ENCODE assay signal across 12 cellular contexts in genomic region chr17:28865946-28866752, GRCh38. TPM values are rescaled to one million over a fixed set of nuclear protein-coding genes. Genes with fewer than 3 reads are reported as not detected.
DNase-seq lines count a peak whose midpoint lies in the region; ATAC-seq and TF ChIP-seq lines count a peak whose summit lies in the region.
"Had no signal": no experiment of that assay in that cellular context is flagged by ENCODE, and none has a peak within 500 bp of the region (broad histone marks: within the 10 kb centered on the region; RNA-seq: fewer than 3 reads in every experiment).

No MANE protein-coding gene starts in this region.

- no peaks in the 10 kb centered on the region for H3K9me3 ChIP-seq in Panc1 (ENCODE audit: control insufficient read depth, insufficient read depth, low read depth, low read length)
- H3K9me3 ChIP-seq: BE2C had no signal

- BruUV-seq in Panc1 (replicated peaks; lab: Mats Ljungman, UMichigan), result no TSS peak

- no peaks in the 10 kb centered on the region for H3K9me3 Mint-ChIP-seq in natural killer cell

- H3K27me3 Mint-ChIP-seq in natural killer cell (ENCODE audit: low read depth in 2 of 2), result no peaks in the 10 kb centered on the region

- in situ Hi-C loops in Panc1 (cut with HindIII; ENCODE audit: low pct_unique_long_range_greater_than_20kb, low sequenced_read_pairs), result no loop called here

- peak; percentile 30 for TF ChIP-seq POLR2A in GM18505 (IDR thresholded peaks at IDR 0.05; ENCODE audit: borderline replicate concordance, extremely low read depth, insufficient read depth, insufficient read length)

- H3K36me3 Mint-ChIP-seq in natural killer cell, result no peaks in the 10 kb centered on the region

- POLR2A ChIA-PET in Panc1 (lab: Charles Lee), result interaction anchor here (0.6 kb wide), 1 partner anchor 66 kb away, joined by 6 read pairs; no protein-coding TSS in a partner anchor

- H3K4me3 ChIP-seq in Panc1 (ENCODE audit: low read depth in 2 of 2, low read length in 2 of 2), result no peak overlapping the region
- no peak overlapping the region for H3K4me3 ChIP-seq in fibroblast of pulmonary artery (replicated peaks; ENCODE audit: low read depth, low read length)

- H3K36me3 ChIP-seq in Panc1 (ENCODE audit: control insufficient read depth, insufficient read depth, low read length), result no peaks in the 10 kb centered on the region
- H3K36me3 ChIP-seq: BE2C had no signal

- no peak for DNase-seq in Panc1 (ENCODE audit: low read depth, low spot score)
- peak; percentile 75 for DNase-seq in fibroblast of pulmonary artery (ENCODE audit: low read depth)
- no peak for DNase-seq in NCI-H69 (lab: John Stamatoyannopoulos, UW)
- no peak for DNase-seq in activated CD4-positive, alpha-beta T cell treated with anti-CD3 and anti-CD28 coated beads, Interleukin-2, amount 50 U/mL, for 48 hours
- no peak for DNase-seq in natural killer cell
- DNase-seq: activated CD8-positive, alpha-beta T cell treated with anti-CD3 and anti-CD28 coated beads, Interleukin-2, amount 10 ng/mL, durations not matched to agents 7 days and 5 days; amniotic stem cell; BE2C; NCI-H1417 had no signal

- intact Hi-C loops in Panc1 (cut with micrococcal nuclease; ENCODE audit: unreplicated experiment), result no loop called here
- intact Hi-C loops in natural killer cell (cut with micrococcal nuclease), result no loop called here

- TF ChIP-seq CTCF in 22Rv1 (IDR thresholded peaks at IDR 0.05) (no peak), Panc1 (IDR thresholded peaks at IDR 0.05) (no peak), fibroblast of pulmonary artery (IDR thresholded peaks at IDR 0.05; ENCODE audit: low read length, missing control alignments) (no peak), natural killer cell (IDR thresholded peaks at IDR 0.05) (no peak)

- H3K4me3 Mint-ChIP-seq in natural killer cell, result no peak overlapping the region
- H3K4me3 Mint-ChIP-seq: activated CD8-positive, alpha-beta T cell treated with anti-CD3 and anti-CD28 coated beads, Interleukin-2, amount 10 ng/mL, durations not matched to agents 7 days and 5 days had no signal

- H3K27ac Mint-ChIP-seq in natural killer cell, result no peak overlapping the region
- H3K27ac Mint-ChIP-seq: activated CD8-positive, alpha-beta T cell treated with anti-CD3 and anti-CD28 coated beads, Interleukin-2, amount 10 ng/mL, durations not matched to agents 7 days and 5 days had no signal

- no peaks in the 10 kb centered on the region for H3K27me3 ChIP-seq in Panc1 (ENCODE audit: control insufficient read depth, insufficient read depth, low read length)
- H3K27me3 ChIP-seq: BE2C had no signal

- peaks cover 4% of the 10 kb centered on the region in 2 donors for H3K4me1 Mint-ChIP-seq in natural killer cell

- H3K4me1 ChIP-seq in Panc1 (ENCODE audit: control insufficient read depth, insufficient read depth, low read length), result no peaks in the 10 kb centered on the region
- H3K4me1 ChIP-seq: BE2C had no signal

- CTCF ChIA-PET in Panc1 (lab: Charles Lee), result no interaction called here

- ATAC-seq in GM18505 (IDR thresholded peaks at IDR 0.05; ENCODE audit: unreplicated experiment) (peak; percentile 81), Panc1 (0 out of 2 replicates have a peak, but pooled peaks have one; percentile 19), GM21526 (IDR thresholded peaks at IDR 0.05; ENCODE audit: low FRiP score, unreplicated experiment) (no peak), natural killer cell (no peak)
- ATAC-seq: activated CD8-positive, alpha-beta T cell treated with anti-CD3 and anti-CD28 coated beads, Interleukin-2, amount 10 ng/mL, durations not matched to agents 7 days and 5 days had no signal

- H3K27ac ChIP-seq in 22Rv1 (peak overlapping the region; percentile 52), Panc1 (ENCODE audit: low read length) (no peak overlapping the region)

RNA-seq across cellular contexts. Expression of gene ERAL1, which starts 11.3 kb away (rescaled TPM):
- total RNA-seq in Panc1 (2021; ENCODE audit: unreplicated experiment) (74.2 TPM), natural killer cell (10 to 100 TPM; 20.9 to 35.2 (median 27.3) TPM)
- 62.9 TPM for polyA plus RNA-seq in Panc1 (2012; ENCODE audit: insufficient read length)

RNA-seq across cellular contexts. Expression of gene FAM222B, which starts 23.6 kb away (rescaled TPM):
- 38.5 TPM for total RNA-seq in Panc1 (2021; ENCODE audit: unreplicated experiment)
- polyA plus RNA-seq in Panc1 (2012; ENCODE audit: insufficient read length), result 30.9 TPM
- 10 to 100 TPM; 16.9 to 26.0 (median 20.0) TPM for total RNA-seq in natural killer cell

RNA-seq across cellular contexts. Expression of gene FLOT2, which starts 31.4 kb away (rescaled TPM):
- total RNA-seq in Panc1 (2021; ENCODE audit: unreplicated experiment) (110 TPM), natural killer cell (100 to 1,000 TPM; 132 to 152 (median 152) TPM)
- 195 TPM for polyA plus RNA-seq in Panc1 (2012; ENCODE audit: insufficient read length)

RNA-seq across cellular contexts. Expression of gene DHRS13, which starts 36.7 kb away (rescaled TPM):
- total RNA-seq in Panc1 (2021; ENCODE audit: unreplicated experiment) (5.2 TPM), natural killer cell (10 to 100 TPM; 22.5 to 27.3 (median 23.2) TPM)
- 6.3 TPM for polyA plus RNA-seq in Panc1 (2012; ENCODE audit: insufficient read length)

Comparison
In these comparisons a context has a peak if more than half of its experiments do, and no peak if none do; other contexts are left out.
1. ATAC-seq: peak in GM18505 (single experiment) and Panc1 (single experiment); none in GM21526 (single experiment) and natural killer cell (0 of 3).